In the genomic region with DNA sequence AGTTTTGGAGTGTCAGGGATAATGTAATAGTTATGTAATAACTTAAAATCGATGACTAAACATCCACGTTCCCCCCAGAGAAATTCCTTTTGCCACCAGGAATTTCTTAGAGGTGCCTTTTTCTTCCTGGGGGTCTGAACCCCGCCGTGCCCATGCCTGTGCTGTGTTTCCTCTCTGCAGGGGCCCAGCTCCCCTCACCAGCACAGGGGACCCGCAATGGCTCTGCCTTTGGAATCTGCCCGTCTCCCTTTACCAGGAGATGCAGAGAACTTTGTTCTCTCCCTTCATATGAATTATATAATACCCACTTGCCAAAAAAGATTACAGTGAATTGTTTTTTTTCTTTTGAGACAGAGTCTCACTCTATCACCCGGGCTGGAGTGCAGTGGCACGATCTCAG, we compare ENCODE assay signal across 24 cellular contexts.
"Had no signal": no experiment of that assay in that cellular context is flagged by ENCODE, and none has a peak within 500 bp of the region (broad histone marks: within the 10 kb centered on the region; RNA-seq: fewer than 3 reads in every experiment).

No MANE protein-coding gene starts in this region.

- H3K4me1 ChIP-seq: neural progenitor cell, parathyroid adenoma had no signal

- H3K27ac Mint-ChIP-seq: dendritic cell treated with granulocyte-macrophage colony-stimulating factor and Interleukin-4, amounts not matched to agents 40 ng/mL and 50 ng/mL, for 4 days; natural killer cell treated with Interleukin-12 subunit alpha and Interleukin-12 subunit beta and Interleukin-15 and Interleukin-18, amount 100 ng/mL, for 72 hours; stimulated activated memory B cell treated with anti-CD40 and anti-IgM and Interleukin-4, amounts not matched to agents 10 μg/mL and 1 μg/mL and 100 μg/mL, for 72 hours had no signal

- H3K9me3 ChIP-seq: esophagus squamous epithelium, mucosa of descending colon, psoas muscle, sigmoid colon, testis, tibial artery, upper lobe of left lung had no signal

- H3K27me3 ChIP-seq: esophagus squamous epithelium, neural progenitor cell, sigmoid colon, testis, tibial artery, upper lobe of left lung had no signal

- H3K9ac ChIP-seq: neural progenitor cell, parathyroid adenoma had no signal

- H3K4me3 ChIP-seq: esophagus squamous epithelium, lung, mucosa of descending colon, neural progenitor cell, psoas muscle, sigmoid colon, testis, tibial artery, upper lobe of left lung had no signal

- H3K9me3 Mint-ChIP-seq: dendritic cell treated with granulocyte-macrophage colony-stimulating factor and Interleukin-4, amounts not matched to agents 40 ng/mL and 50 ng/mL, for 4 days; memory B cell; natural killer cell treated with Interleukin-12 subunit alpha and Interleukin-12 subunit beta and Interleukin-15 and Interleukin-18, amount 100 ng/mL, for 72 hours; stimulated activated memory B cell treated with anti-CD40 and anti-IgM and Interleukin-4, amounts not matched to agents 10 μg/mL and 1 μg/mL and 100 μg/mL, for 72 hours had no signal

- H3K4me2 ChIP-seq: neural progenitor cell had no signal

- ATAC-seq: left lobe of liver; mucosa of descending colon; natural killer cell treated with Interleukin-12 subunit alpha and Interleukin-12 subunit beta and Interleukin-15 and Interleukin-18, amount 100 ng/mL, for 72 hours; psoas muscle; right cardiac atrium; stimulated activated memory B cell treated with anti-CD40 and anti-IgM and Interleukin-4, amounts not matched to agents 10 μg/mL and 1 μg/mL and 100 μg/mL, for 72 hours; stimulated activated naive CD8-positive, alpha-beta T cell treated with anti-CD3 and anti-CD28 coated beads, Interleukin-15, Interleukin-2, amounts not matched to agents 100 U/mL and 50 U/mL, for 24 hours had no signal

- H3K27ac ChIP-seq: esophagus squamous epithelium, neural progenitor cell, parathyroid adenoma, psoas muscle, sigmoid colon, testis, tibial artery, upper lobe of left lung had no signal

- H2AFZ ChIP-seq: neural progenitor cell, parathyroid adenoma had no signal

- H3K27me3 Mint-ChIP-seq: dendritic cell treated with granulocyte-macrophage colony-stimulating factor and Interleukin-4, amounts not matched to agents 40 ng/mL and 50 ng/mL, for 4 days; memory B cell; naive B cell; natural killer cell treated with Interleukin-12 subunit alpha and Interleukin-12 subunit beta and Interleukin-15 and Interleukin-18, amount 100 ng/mL, for 72 hours; stimulated activated memory B cell treated with anti-CD40 and anti-IgM and Interleukin-4, amounts not matched to agents 10 μg/mL and 1 μg/mL and 100 μg/mL, for 72 hours had no signal

- H3K36me3 ChIP-seq: neural progenitor cell, sigmoid colon had no signal

- H3K4me3 Mint-ChIP-seq: dendritic cell treated with granulocyte-macrophage colony-stimulating factor and Interleukin-4, amounts not matched to agents 40 ng/mL and 50 ng/mL, for 4 days; memory B cell; mesothelial cell of epicardium; natural killer cell treated with Interleukin-12 subunit alpha and Interleukin-12 subunit beta and Interleukin-15 and Interleukin-18, amount 100 ng/mL, for 72 hours; neural progenitor cell; stimulated activated memory B cell treated with anti-CD40 and anti-IgM and Interleukin-4, amounts not matched to agents 10 μg/mL and 1 μg/mL and 100 μg/mL, for 72 hours had no signal

- DNase-seq: effector CD8-positive, alpha-beta T cell; esophagus squamous epithelium; hypothalamus; naive B cell; psoas muscle; sigmoid colon; stimulated activated CD4-positive, alpha-beta T cell treated with anti-CD3 and anti-CD28 coated beads, Interleukin-2, amount 100 ng/mL, for 24 hours; stimulated activated CD4-positive, alpha-beta T cell treated with anti-CD3 and anti-CD28 coated beads, Interleukin-4, amount 100 ng/mL, for 24 hours; stimulated activated naive CD8-positive, alpha-beta T cell treated with anti-CD3 and anti-CD28 coated beads, Interleukin-15, Interleukin-2, amounts not matched to agents 100 U/mL and 50 U/mL, for 24 hours; substantia nigra; testis; tibial artery; upper lobe of left lung had no signal
